In genomic region chr2:25615395-25615794, GRCh38 we compare ENCODE assay signal across 23 cellular contexts. TPM values are rescaled to one million over a fixed set of nuclear protein-coding genes. Genes with fewer than 3 reads are reported as not detected.
DNase-seq lines count a peak whose midpoint lies in the region; FAIRE-seq and TF ChIP-seq lines count a peak whose summit lies in the region.
"Had no signal": no experiment of that assay in that cellular context is flagged by ENCODE, and none has a peak within 500 bp of the region (broad histone marks: within the 10 kb centered on the region; RNA-seq: fewer than 3 reads in every experiment).

No MANE protein-coding gene starts in this region.

- H3K27me3 ChIP-seq in endodermal cell (ENCODE audit: control insufficient read depth, insufficient read depth, low read length, poor library complexity, severe bottlenecking) (no peaks in the 10 kb centered on the region), small intestine (ENCODE audit: control insufficient read depth in 2 of 2, insufficient read depth in 2 of 2, low read length in 2 of 2) (no peaks in the 10 kb centered on the region), MG63 (no peaks in the 10 kb centered on the region)
- H3K27me3 ChIP-seq: BE2C, Peyer's patch had no signal

- peak overlapping the region; percentile 19 for H3K4me3 Mint-ChIP-seq in endodermal cell
- H3K4me3 Mint-ChIP-seq: CD14-positive monocyte; CD8-positive, alpha-beta memory T cell had no signal

- H3K36me3 ChIP-seq in endodermal cell (ENCODE audit: control insufficient read depth, insufficient read depth, low read length): no peaks in the 10 kb centered on the region
- H3K36me3 ChIP-seq in small intestine (ENCODE audit: control insufficient read depth in 2 of 2, insufficient read depth in 2 of 2, low read length in 2 of 2): no peaks in the 10 kb centered on the region
- no peaks in the 10 kb centered on the region for H3K36me3 ChIP-seq in MG63
- H3K36me3 ChIP-seq: BE2C, Peyer's patch had no signal

- H3K4me1 ChIP-seq in endodermal cell (ENCODE audit: control insufficient read depth, insufficient read depth, low read length): peaks cover 9% of the 10 kb centered on the region
- peaks cover 0 to 11% of the 10 kb centered on the region in 2 donors for H3K4me1 ChIP-seq in small intestine (ENCODE audit: control insufficient read depth in 2 of 2, insufficient read depth in 1 of 2, low read depth in 1 of 2, low read length in 1 of 2)
- H3K4me1 ChIP-seq: BE2C, Peyer's patch had no signal

- no peaks in the 10 kb centered on the region for H3K9me3 ChIP-seq in endodermal cell (ENCODE audit: control insufficient read depth, low read length)
- H3K9me3 ChIP-seq in small intestine (ENCODE audit: control insufficient read depth, low read depth): no peaks in the 10 kb centered on the region
- H3K9me3 ChIP-seq in MG63: no peaks in the 10 kb centered on the region
- H3K9me3 ChIP-seq: BE2C, Peyer's patch, SK-N-SH had no signal

- peak overlapping the region; percentile 27 for H3K9ac ChIP-seq in endodermal cell (ENCODE audit: extremely low read depth, low read length, poor library complexity, severe bottlenecking)
- H3K9ac ChIP-seq: SK-N-SH had no signal

- peaks cover 13% of the 10 kb centered on the region for H3K36me3 Mint-ChIP-seq in endodermal cell (ENCODE audit: low read depth)

- DNase-seq in DMS53 (lab: John Stamatoyannopoulos, UW): peak; percentile 39
- DNase-seq in DMS53 treated with DMSO at 0.1 percent for 48 hours (lab: John Stamatoyannopoulos, UW; ENCODE audit: unreplicated experiment): no peak
- peak; percentile 66 for DNase-seq in NCI-H146 treated with DMSO at 0.1 percent for 48 hours (lab: John Stamatoyannopoulos, UW; ENCODE audit: unreplicated experiment)
- DNase-seq in endodermal cell: no peak
- peak; percentile 3 for DNase-seq in small intestine
- DNase-seq in SK-N-DZ (ENCODE audit: low spot score): no peak
- no peak for DNase-seq in HPDE6-E6E7 (ENCODE audit: extremely low spot score)
- DNase-seq in MG63: no peak
- DNase-seq: ACHN; BE2C; Calu3; CD8-positive, alpha-beta memory T cell; Karpas-422; MV-4-11; NCI-H1436 treated with DMSO at 0.1 percent for 48 hours; NCI-H2029; NCI-H2227 treated with DMSO at 0.1 percent for 48 hours; Peyer's patch; SHP77 treated with DMSO at 0.1 percent for 48 hours; SK-N-SH had no signal

- no peak for TF ChIP-seq CTCF in endodermal cell (conservative IDR thresholded peaks at IDR 0.05)

- WGBS in endodermal cell (ENCODE audit: insufficient coverage in 1 of 2, insufficient read length in 1 of 2), 2 experiments: 57 to 68% methylated on average over 4 to 6 of the region's 6 CpGs
- 37 to 67% (median 51%) methylated on average over 6 of the region's 6 CpGs for WGBS in small intestine, 3 donors

- H3K27ac ChIP-seq in endodermal cell (ENCODE audit: low read depth, low read length): peak overlapping the region; percentile 13
- no peak overlapping the region for H3K27ac ChIP-seq in small intestine (ENCODE audit: low read depth in 1 of 2, low read length in 1 of 2)
- H3K27ac ChIP-seq: 22Rv1, Peyer's patch had no signal

- no peaks in the 10 kb centered on the region for H3K9me3 Mint-ChIP-seq in endodermal cell
- H3K9me3 Mint-ChIP-seq: CD14-positive monocyte; CD8-positive, alpha-beta memory T cell had no signal

- H3K4me3 ChIP-seq in endodermal cell (ENCODE audit: low read length) (peak overlapping the region; percentile 58), small intestine (ENCODE audit: low read depth in 1 of 2, low read length in 2 of 2) (no peak overlapping the region), MG63 (no peak overlapping the region)
- H3K4me3 ChIP-seq: Peyer's patch had no signal

- FAIRE-seq in small intestine (lab: Jason Lieb, UNC): no peak
- FAIRE-seq: H54 had no signal

- peak overlapping the region; percentile 93 for H3K27ac Mint-ChIP-seq in endodermal cell
- H3K27ac Mint-ChIP-seq: CD14-positive monocyte had no signal

- H3K4me1 Mint-ChIP-seq in endodermal cell: peaks cover 51% of the 10 kb centered on the region
- H3K4me1 Mint-ChIP-seq: CD14-positive monocyte had no signal

- H3K27me3 Mint-ChIP-seq in endodermal cell (ENCODE audit: insufficient read depth): no peaks in the 10 kb centered on the region
- H3K27me3 Mint-ChIP-seq: CD8-positive, alpha-beta memory T cell had no signal

RNA-seq across cellular contexts. Expression of gene DTNB, which starts 58.0 kb away (rescaled TPM):
- total RNA-seq in endodermal cell: 10 to 100 TPM; 38.8 to 48.7 TPM
- 25.2 TPM for polyA plus RNA-seq in endodermal cell (2013, experiment 1 of 2)
- 25.0 TPM for polyA plus RNA-seq in endodermal cell (2013, experiment 2 of 2)
- polyA plus RNA-seq in small intestine: 1 to 10 TPM; 2.4 to 5.6 (median 3.1) TPM
- polyA plus RNA-seq in SK-N-DZ (2014; cell fraction: cytosol; rRNA removed): 12.9 and 13.8 TPM in 2 replicates
- polyA plus RNA-seq in SK-N-DZ (2014; cell fraction: nucleus; rRNA removed): 13.7 and 15.6 TPM in 2 replicates
- total RNA-seq in MG63 (2014; rRNA removed; shearing (Covaris generic); ENCODE audit: low replicate concordance): 8.2 and 56.7 TPM in 2 replicates

Comparison
In these comparisons a context has a peak if more than half of its experiments do, and no peak if none do; other contexts are left out.
1. DNase-seq: peak in DMS53 (single experiment), NCI-H146 treated with DMSO at 0.1 percent for 48 hours (single experiment) and small intestine (single experiment); none in DMS53 treated with DMSO at 0.1 percent for 48 hours (single experiment), endodermal cell (single experiment), SK-N-DZ (single experiment), HPDE6-E6E7 (single experiment) and MG63 (single experiment).